8 cellular contexts compared by ENCODE assay signal in genomic region chr1:36285450-36286101, GRCh38. TPM values are rescaled to one million over a fixed set of nuclear protein-coding genes. Genes with fewer than 3 reads are reported as not detected.
A peak's percentile ranks its signal among the peaks of the same experiment; 100 is the strongest.
DNase-seq lines count a peak whose midpoint lies in the region; ATAC-seq, FAIRE-seq and TF ChIP-seq lines count a peak whose summit lies in the region.

No MANE protein-coding gene starts in this region.

- H3K9me3 Mint-ChIP-seq in brain, result no peaks in the 10 kb centered on the region

- peak overlapping the region in 3 of 5 experiments; percentile 36 to 87 (median 67) for H3K27ac Mint-ChIP-seq in brain

- TF ChIP-seq CTCF in brain (conservative IDR thresholded peaks at IDR 0.05) (peak; percentile 71 to 89), spleen (IDR thresholded peaks at IDR 0.05 in 8 of 11, conservative IDR thresholded peaks at IDR 0.05 in 3 of 11) (peak; percentile 61 to 82 (median 74))

- H3K36me3 Mint-ChIP-seq in brain, result peaks cover 47% of the 10 kb centered on the region

- peaks cover 9% of the 10 kb centered on the region for H3K4me1 Mint-ChIP-seq in brain

- DNase-seq in A172 (ENCODE audit: low spot score), result peak; percentile 65
- DNase-seq in GM12892 (ENCODE audit: insufficient read length), result peak; percentile 40
- DNase-seq in NCI-H2081 treated with DMSO at 0.1 percent for 48 hours (lab: John Stamatoyannopoulos, UW), result peak; percentile 37
- peak; percentile 38 for DNase-seq in T-helper 22 cell (ENCODE audit: low read depth)
- peak; percentile 78 for DNase-seq in iPS-NIHi11 (ENCODE audit: low spot score)
- no peak for DNase-seq in spleen

- peak; percentile 84 for FAIRE-seq in GM12892 (lab: Jason Lieb, UNC)

- no peak for ATAC-seq in GM19467 (IDR thresholded peaks at IDR 0.05; ENCODE audit: unreplicated experiment)

- H3K27ac ChIP-seq in spleen, result peak overlapping the region in 6 of 8 donors; percentile 22 to 65 (median 42)

- H3K4me3 ChIP-seq in spleen, result no peak overlapping the region

- no peaks in the 10 kb centered on the region for H3K27me3 ChIP-seq in spleen (replicated peaks in 1 of 7)

- H3K4me3 Mint-ChIP-seq in brain, result peak overlapping the region in 1 of 5 experiments; percentile 42

- no peaks in the 10 kb centered on the region for H3K9me3 ChIP-seq in spleen

- 42 to 50% (median 48%) methylated on average over 7 of the region's 7 CpGs for WGBS in spleen, 5 donors

- intact Hi-C loops in spleen (cut with DNase I; ENCODE audit: low total_unique reads), result loop anchor here (10.0 kb wide), 1 partner anchor 131 kb away; the partner anchor contains the start of gene MAP7D1

- H3K36me3 ChIP-seq in spleen, result peaks cover 3 to 98% (median 65%) of the 10 kb centered on the region in 6 donors

- no peaks in the 10 kb centered on the region for H3K27me3 Mint-ChIP-seq in brain

- H3K4me1 ChIP-seq in spleen, result peaks cover 0 to 52% (median 24%) of the 10 kb centered on the region in 6 donors

- TF ChIP-seq POLR2A in GM12892 (IDR thresholded peaks at IDR 0.05; ENCODE audit: low read depth, low read length), result no peak
- no peak for TF ChIP-seq POLR2A in spleen (IDR thresholded peaks at IDR 0.05)

RNA-seq across cellular contexts. Expression of gene SH3D21, which starts 20.6 kb away (rescaled TPM):
- total RNA-seq in A172 (2014; rRNA removed; shearing (Covaris generic)), result 0.98 TPM in 1 of 2 replicates, not detected in the other
- 15.3 TPM for polyA plus RNA-seq in GM12892 (2012; ENCODE audit: missing spikeins)
- polyA plus RNA-seq in brain (ENCODE audit: insufficient read depth, low read depth, low replicate concordance) (1.6 TPM), spleen (1 to 10 TPM; 1.7 to 5.1 (median 1.9) TPM)
- total RNA-seq in spleen, result 1 to 10 TPM; 1.7 to 9.4 (median 7.2) TPM

RNA-seq across cellular contexts. Expression of gene EVA1B, which starts 37.9 kb away (rescaled TPM):
- total RNA-seq in A172 (2014; rRNA removed; shearing (Covaris generic)), result 9.6 and 17.8 TPM in 2 replicates
- 0.66 TPM for polyA plus RNA-seq in GM12892 (2012; ENCODE audit: missing spikeins)
- 5.2 TPM for polyA plus RNA-seq in brain (ENCODE audit: insufficient read depth, low read depth, low replicate concordance)
- total RNA-seq in spleen, result 10 to 100 TPM; 31.1 to 77.4 (median 43.7) TPM
- 10 to 100 TPM; 17.2 to 45.1 (median 37.4) TPM for polyA plus RNA-seq in spleen
